ENCODE assay signal across 8 cellular contexts in genomic region chr10:102795453-102796406, GRCh38. TPM values are rescaled to one million over a fixed set of nuclear protein-coding genes. Genes with fewer than 3 reads are reported as not detected.
DNase-seq lines count a peak whose midpoint lies in the region; ATAC-seq lines count a peak whose summit lies in the region.

No MANE protein-coding gene starts in this region.

- H3K4me3 ChIP-seq in skeletal muscle satellite cell (ENCODE audit: low read length): no peak overlapping the region

- H3K9me3 ChIP-seq in skeletal muscle satellite cell (replicated peaks; ENCODE audit: low read length): no peaks in the 10 kb centered on the region

- H3K4me1 ChIP-seq in skeletal muscle satellite cell (ENCODE audit: control insufficient read depth, insufficient read depth, low read length): peaks cover 33% of the 10 kb centered on the region

- H3K36me3 ChIP-seq in skeletal muscle satellite cell (ENCODE audit: insufficient read depth, low read length): peaks cover 38% of the 10 kb centered on the region

- H3K27ac ChIP-seq in cingulate gyrus (ENCODE audit: low read depth, low read length): peak overlapping the region; percentile 66

- no peak overlapping the region for H3K9ac ChIP-seq in skeletal muscle satellite cell (ENCODE audit: low read depth, low read length)

- peak overlapping the region; percentile 62 for H3K4me2 ChIP-seq in skeletal muscle satellite cell (ENCODE audit: low read length)

- DNase-seq in iPS-NIHi7 (ENCODE audit: extremely low spot score) (no peak), NCI-H1930 (lab: John Stamatoyannopoulos, UW) (no peak), HuH-7 (ENCODE audit: low spot score) (no peak), glomerular visceral epithelial cell (ENCODE audit: extremely low spot score) (no peak)

- ATAC-seq in GM19395 (IDR thresholded peaks at IDR 0.05; ENCODE audit: unreplicated experiment): peak; percentile 50
- ATAC-seq in HG03108 (IDR thresholded peaks at IDR 0.05; ENCODE audit: unreplicated experiment): peak; percentile 22

- H3K27me3 ChIP-seq in skeletal muscle satellite cell (ENCODE audit: control insufficient read depth, insufficient read depth, low read length): no peaks in the 10 kb centered on the region

RNA-seq across cellular contexts. Expression of gene CYP17A1, which starts 41.5 kb away (rescaled TPM):
- not detected in 2 replicates for total RNA-seq in skeletal muscle satellite cell (2012; rRNA removed)

RNA-seq across cellular contexts. Expression of gene WBP1L, which starts 52.0 kb away (rescaled TPM):
- 29.2 and 41.3 TPM in 2 replicates for total RNA-seq in skeletal muscle satellite cell (2012; rRNA removed)

RNA-seq across cellular contexts. Expression of gene BORCS7, which starts 58.3 kb away (rescaled TPM):
- 10.4 and 12.5 TPM in 2 replicates for total RNA-seq in skeletal muscle satellite cell (2012; rRNA removed)
